Comparison of ENCODE assay signal across 11 cellular contexts in genomic region chr20:47326718-47327137, GRCh38. TPM values are rescaled to one million over a fixed set of nuclear protein-coding genes. Genes with fewer than 3 reads are reported as not detected.
A peak's percentile ranks its signal among the peaks of the same experiment; 100 is the strongest.
DNase-seq lines count a peak whose midpoint lies in the region; ATAC-seq, FAIRE-seq and TF ChIP-seq lines count a peak whose summit lies in the region.
"Had no signal": no experiment of that assay in that cellular context is flagged by ENCODE, and none has a peak within 500 bp of the region (broad histone marks: within the 10 kb centered on the region; RNA-seq: fewer than 3 reads in every experiment).

No MANE protein-coding gene starts in this region.

- no peak for FAIRE-seq in astrocyte (lab: Jason Lieb, UNC)
- no peak for FAIRE-seq in kidney (lab: Jason Lieb, UNC)

- peaks cover 74% of the 10 kb centered on the region for H3K79me2 ChIP-seq in astrocyte (ENCODE audit: insufficient read depth, low read length)
- peaks cover 99% of the 10 kb centered on the region for H3K79me2 ChIP-seq in hepatocyte

- H3K27me3 Mint-ChIP-seq in activated naive CD4-positive, alpha-beta T cell treated with anti-CD3 and anti-CD28 coated beads, Interleukin-2, amount 10 ng/mL, durations not matched to agents 7 days and 5 days = no peaks in the 10 kb centered on the region
- H3K27me3 Mint-ChIP-seq in astrocyte (ENCODE audit: low read depth, unreplicated experiment) = no peaks in the 10 kb centered on the region
- no peaks in the 10 kb centered on the region for H3K27me3 Mint-ChIP-seq in activated CD4-positive, alpha-beta memory T cell treated with anti-CD3 and anti-CD28 coated beads for 36 hours

- POLR2A ChIA-PET in activated CD4-positive, alpha-beta memory T cell treated with anti-CD3 and anti-CD28 coated beads for 36 hours (lab: Charles Lee) = interaction anchor here (1.7 kb wide), 1 partner anchor 9 kb away, joined by 4 read pairs; no protein-coding TSS in a partner anchor

- no peak for TF ChIP-seq EP300 in suprapubic skin (IDR thresholded peaks at IDR 0.05)

- peaks cover 23% of the 10 kb centered on the region for H3K4me1 Mint-ChIP-seq in activated naive CD4-positive, alpha-beta T cell treated with anti-CD3 and anti-CD28 coated beads, Interleukin-2, amount 10 ng/mL, durations not matched to agents 7 days and 5 days
- peaks cover 25% of the 10 kb centered on the region for H3K4me1 Mint-ChIP-seq in astrocyte (ENCODE audit: low read depth, unreplicated experiment)
- peaks cover 32% of the 10 kb centered on the region for H3K4me1 Mint-ChIP-seq in activated CD4-positive, alpha-beta memory T cell treated with anti-CD3 and anti-CD28 coated beads for 36 hours (ENCODE audit: low read depth)

- H3K9ac ChIP-seq in astrocyte (ENCODE audit: low read length) (peak overlapping the region; percentile 61), kidney (ENCODE audit: low read length in 2 of 2) (no peak overlapping the region)

- peak overlapping the region; percentile 87 for H3K27ac ChIP-seq in astrocyte (ENCODE audit: low read depth, low read length)
- H3K27ac ChIP-seq in hepatocyte = peak overlapping the region; percentile 55
- H3K27ac ChIP-seq in suprapubic skin = peak overlapping the region; percentile 10
- peak overlapping the region in 1 of 2 donors; percentile 59 for H3K27ac ChIP-seq in kidney (ENCODE audit: low read depth in 2 of 2, low read length in 2 of 2)
- H3K27ac ChIP-seq: uterus had no signal

- H3K4me2 ChIP-seq in astrocyte (ENCODE audit: low read length) (peak overlapping the region; percentile 40), hepatocyte (no peak overlapping the region)

- no peaks in the 10 kb centered on the region for H3K9me3 Mint-ChIP-seq in activated naive CD4-positive, alpha-beta T cell treated with anti-CD3 and anti-CD28 coated beads, Interleukin-2, amount 10 ng/mL, durations not matched to agents 7 days and 5 days
- no peaks in the 10 kb centered on the region for H3K9me3 Mint-ChIP-seq in astrocyte (ENCODE audit: unreplicated experiment)
- no peaks in the 10 kb centered on the region for H3K9me3 Mint-ChIP-seq in activated CD4-positive, alpha-beta memory T cell treated with anti-CD3 and anti-CD28 coated beads for 36 hours

- no peak for ATAC-seq in GM18520 (IDR thresholded peaks at IDR 0.05; ENCODE audit: unreplicated experiment)

- H3K4me1 ChIP-seq in astrocyte (ENCODE audit: insufficient read depth, low read length) (peaks cover 22% of the 10 kb centered on the region), hepatocyte (ENCODE audit: insufficient read depth) (peaks cover 26% of the 10 kb centered on the region), suprapubic skin (peaks cover 55% of the 10 kb centered on the region), kidney (ENCODE audit: control insufficient read depth in 1 of 2, insufficient read depth in 1 of 2, low read depth in 1 of 2, low read length in 2 of 2) (peaks cover 15 to 21% of the 10 kb centered on the region in 2 donors)

- no peak for TF ChIP-seq POLR2A in suprapubic skin (IDR thresholded peaks at IDR 0.05)

- H3K4me3 ChIP-seq in astrocyte (ENCODE audit: insufficient read depth, low read depth, low read length) (no peak overlapping the region), hepatocyte (no peak overlapping the region), suprapubic skin (no peak overlapping the region), kidney (ENCODE audit: low read length in 2 of 2) (no peak overlapping the region)
- H3K4me3 ChIP-seq: uterus had no signal

- no peaks in the 10 kb centered on the region for H3K36me3 ChIP-seq in astrocyte (ENCODE audit: insufficient read depth, low read length)
- H3K36me3 ChIP-seq in hepatocyte (replicated peaks; ENCODE audit: insufficient read depth, low read depth) = no peaks in the 10 kb centered on the region
- H3K36me3 ChIP-seq in suprapubic skin = no peaks in the 10 kb centered on the region
- H3K36me3 ChIP-seq in kidney (ENCODE audit: control insufficient read depth in 1 of 2, insufficient read depth in 2 of 2, low read length in 2 of 2) = no peaks in the 10 kb centered on the region
- H3K36me3 ChIP-seq: uterus had no signal

- TF ChIP-seq CTCF in astrocyte (IDR thresholded peaks at IDR 0.05; ENCODE audit: insufficient read depth, low read depth, low read length) = no peak
- TF ChIP-seq CTCF in hepatocyte (IDR thresholded peaks at IDR 0.05; ENCODE audit: poor library complexity) = no peak
- TF ChIP-seq CTCF in suprapubic skin (IDR thresholded peaks at IDR 0.05) = no peak
- no peak for TF ChIP-seq CTCF in kidney (IDR thresholded peaks at IDR 0.05; ENCODE audit: borderline replicate concordance, extremely low read depth, insufficient read depth)

- H3K27ac Mint-ChIP-seq in activated naive CD4-positive, alpha-beta T cell treated with anti-CD3 and anti-CD28 coated beads, Interleukin-2, amount 10 ng/mL, durations not matched to agents 7 days and 5 days = peak overlapping the region; percentile 19
- H3K27ac Mint-ChIP-seq in astrocyte (ENCODE audit: unreplicated experiment) = peak overlapping the region; percentile 84
- no peak overlapping the region for H3K27ac Mint-ChIP-seq in activated CD4-positive, alpha-beta memory T cell treated with anti-CD3 and anti-CD28 coated beads for 36 hours

- intact Hi-C loops in activated CD4-positive, alpha-beta memory T cell treated with anti-CD3 and anti-CD28 coated beads for 36 hours (cut with micrococcal nuclease) = no loop called here
- intact Hi-C loops in kidney (cut with DNase I) = no loop called here

- H3K27me3 ChIP-seq in astrocyte (ENCODE audit: insufficient read depth, low read length) (no peaks in the 10 kb centered on the region), hepatocyte (no peaks in the 10 kb centered on the region), suprapubic skin (no peaks in the 10 kb centered on the region)
- H3K27me3 ChIP-seq: uterus had no signal

- whole genome bisulfite sequencing in hepatocyte (ENCODE audit: low lambda C conversion rate, missing lambda C conversion rate) = 56% methylated on average over 6 of the region's 6 CpGs
- WGBS in suprapubic skin = 82% methylated on average over 6 of the region's 6 CpGs

- no peaks in the 10 kb centered on the region for H3K9me2 ChIP-seq in hepatocyte (replicated peaks; ENCODE audit: insufficient read depth)

- no peaks in the 10 kb centered on the region for H3K9me3 ChIP-seq in astrocyte (ENCODE audit: insufficient read depth, low read depth, low read length)
- no peaks in the 10 kb centered on the region for H3K9me3 ChIP-seq in hepatocyte (ENCODE audit: low read depth)
- no peaks in the 10 kb centered on the region for H3K9me3 ChIP-seq in suprapubic skin
- no peaks in the 10 kb centered on the region for H3K9me3 ChIP-seq in kidney (ENCODE audit: control insufficient read depth in 1 of 2, low read length in 2 of 2)
- H3K9me3 ChIP-seq: uterus had no signal

- H2AFZ ChIP-seq in astrocyte (ENCODE audit: low read depth, low read length) = no peak overlapping the region
- H2AFZ ChIP-seq in hepatocyte = no peak overlapping the region

- H4K20me1 ChIP-seq in astrocyte (ENCODE audit: insufficient read depth, low read length) (no peaks in the 10 kb centered on the region), hepatocyte (ENCODE audit: insufficient read depth, poor library complexity, severe bottlenecking) (peaks cover 3% of the 10 kb centered on the region)

- H3K36me3 Mint-ChIP-seq in activated naive CD4-positive, alpha-beta T cell treated with anti-CD3 and anti-CD28 coated beads, Interleukin-2, amount 10 ng/mL, durations not matched to agents 7 days and 5 days = peaks cover 32% of the 10 kb centered on the region
- peaks cover 13% of the 10 kb centered on the region for H3K36me3 Mint-ChIP-seq in astrocyte (ENCODE audit: low read depth, unreplicated experiment)
- peaks cover 11% of the 10 kb centered on the region for H3K36me3 Mint-ChIP-seq in activated CD4-positive, alpha-beta memory T cell treated with anti-CD3 and anti-CD28 coated beads for 36 hours

- no peak overlapping the region for H3K4me3 Mint-ChIP-seq in activated naive CD4-positive, alpha-beta T cell treated with anti-CD3 and anti-CD28 coated beads, Interleukin-2, amount 10 ng/mL, durations not matched to agents 7 days and 5 days
- H3K4me3 Mint-ChIP-seq in astrocyte (ENCODE audit: unreplicated experiment) = peak overlapping the region; percentile 16
- H3K4me3 Mint-ChIP-seq in activated CD4-positive, alpha-beta memory T cell treated with anti-CD3 and anti-CD28 coated beads for 36 hours = no peak overlapping the region

- no peak for DNase-seq in activated naive CD4-positive, alpha-beta T cell treated with anti-CD3 and anti-CD28 coated beads, Interleukin-2, amount 10 ng/mL, durations not matched to agents 7 days and 5 days
- no peak for DNase-seq in activated naive CD4-positive, alpha-beta T cell (lab: John Stamatoyannopoulos, UW)
- DNase-seq in astrocyte (ENCODE audit: low read depth) = peak; percentile 78
- DNase-seq in hepatocyte (ENCODE audit: low spot score) = no peak
- DNase-seq in suprapubic skin (ENCODE audit: low spot score in 2 of 2) = no peak
- DNase-seq in activated CD4-positive, alpha-beta memory T cell treated with anti-CD3 and anti-CD28 coated beads for 36 hours = no peak
- DNase-seq in kidney = no peak
- DNase-seq: KG1, NCI-H524 treated with DMSO at 0.1 percent for 48 hours, uterus had no signal

- CTCF ChIA-PET in activated naive CD4-positive, alpha-beta T cell treated with anti-CD3 and anti-CD28 coated beads, Interleukin-2, amount 10 ng/mL, durations not matched to agents 7 days and 5 days (lab: Charles Lee) = interaction anchor here (3.1 kb wide), 1 partner anchor 58 kb away, joined by 8 read pairs; no protein-coding TSS in a partner anchor
- CTCF ChIA-PET in activated CD4-positive, alpha-beta memory T cell treated with anti-CD3 and anti-CD28 coated beads for 36 hours (lab: Charles Lee) = interaction anchor here (2.5 kb wide), 1 partner anchor 57 kb away, joined by 9 read pairs; no protein-coding TSS in a partner anchor

RNA-seq across cellular contexts. Expression of gene ZMYND8, which starts 29.8 kb away (rescaled TPM):
- total RNA-seq in astrocyte = 43.9 and 45.8 TPM in 2 replicates
- 28.9 and 30.3 TPM in 2 replicates for total RNA-seq in hepatocyte
- 34.3 and 43.1 TPM in 2 replicates for polyA plus RNA-seq in hepatocyte
- total RNA-seq in suprapubic skin = 100 to 1,000 TPM in 1 of 4 donors, 10 to 100 TPM in 3; 48.5 to 169 (median 54.1) TPM
- 10 to 100 TPM; 28.1 to 29.6 TPM for total RNA-seq in activated CD4-positive, alpha-beta memory T cell treated with anti-CD3 and anti-CD28 coated beads for 36 hours
- total RNA-seq in kidney = 37.5 TPM
- polyA plus RNA-seq in kidney (ENCODE audit: insufficient read depth, low read depth, low replicate concordance) = 10.5 TPM
